ENCODE assay signal across 18 cellular contexts in genomic region chr5:162824360-162824759, GRCh38.
DNase-seq lines count a peak whose midpoint lies in the region; ATAC-seq and TF ChIP-seq lines count a peak whose summit lies in the region.
"Had no signal": no experiment of that assay in that cellular context is flagged by ENCODE, and none has a peak within 500 bp of the region (broad histone marks: within the 10 kb centered on the region; RNA-seq: fewer than 3 reads in every experiment).

No MANE protein-coding gene starts in this region.

- H3K9me3 Mint-ChIP-seq in activated naive CD4-positive, alpha-beta T cell treated with anti-CD3 and anti-CD28 coated beads, Interleukin-2, amount 50 U/mL, for 72 hours = peaks cover 16 to 18% of the 10 kb centered on the region in 2 donors

- H3K4me3 ChIP-seq in OCI-LY3 (ENCODE audit: low read length) (peak overlapping the region; percentile 41), PC-3 (ENCODE audit: low read length) (no peak overlapping the region)
- H3K4me3 ChIP-seq: BLaER1 had no signal

- CTCF ChIA-PET in PC-3 (lab: Charles Lee) = no interaction called here

- H3K4me2 ChIP-seq in OCI-LY3 (ENCODE audit: low read length) (peak overlapping the region; percentile 59), PC-3 (ENCODE audit: low read length) (no peak overlapping the region)
- H3K4me2 ChIP-seq: BLaER1 had no signal

- DNase-seq in activated naive CD4-positive, alpha-beta T cell treated with anti-CD3 and anti-CD28 coated beads, Interleukin-2, amount 50 U/mL, for 72 hours (ENCODE audit: low spot score in 2 of 2) = no peak
- DNase-seq in NCI-H1048 (lab: John Stamatoyannopoulos, UW) = no peak
- no peak for DNase-seq in PC-3
- DNase-seq: activated CD8-positive, alpha-beta memory T cell treated with anti-CD3 and anti-CD28 coated beads, Interleukin-2, amount 10 ng/mL, durations not matched to agents 7 days and 5 days; activated naive CD4-positive, alpha-beta T cell treated with anti-CD3 and anti-CD28 coated beads, Interleukin-2, amount 10 ng/mL, durations not matched to agents 7 days and 5 days; foreskin melanocyte; IMR-90; NCI-H1105 treated with DMSO at 0.1 percent for 48 hours; NCI-H446; stimulated activated CD4-positive, alpha-beta T cell treated with anti-CD3 and anti-CD28 coated beads, Interleukin-4, amount 100 ng/mL, for 1 hour; SW 1271; trophoblast cell had no signal

- H3K79me2 ChIP-seq in OCI-LY3 (ENCODE audit: low read length) (no peaks in the 10 kb centered on the region), PC-3 (ENCODE audit: low read length) (no peaks in the 10 kb centered on the region)

- TF ChIP-seq CTCF in OCI-LY3 (IDR thresholded peaks at IDR 0.05; ENCODE audit: low read depth, low read length) (no peak), PC-3 (conservative IDR thresholded peaks at IDR 0.05; ENCODE audit: low read depth, low read length) (no peak)

- POLR2A ChIA-PET in PC-3 (lab: Charles Lee; ENCODE audit: unreplicated experiment) = no interaction called here

- H4K20me1 ChIP-seq in OCI-LY3 (ENCODE audit: insufficient read depth, low read length) (no peaks in the 10 kb centered on the region), PC-3 (ENCODE audit: low read length) (no peaks in the 10 kb centered on the region)
- H4K20me1 ChIP-seq: BLaER1 had no signal

- H3K27me3 ChIP-seq in OCI-LY3 (ENCODE audit: low read depth, low read length) (no peaks in the 10 kb centered on the region), PC-3 (ENCODE audit: low read length) (peaks cover 5% of the 10 kb centered on the region; the same call in 1 of the 2 replicates)
- H3K27me3 ChIP-seq: BLaER1 had no signal

- H3K9me3 ChIP-seq in OCI-LY3 (ENCODE audit: insufficient read depth, low read length) = peaks cover 16% of the 10 kb centered on the region
- no peaks in the 10 kb centered on the region for H3K9me3 ChIP-seq in PC-3 (ENCODE audit: low read length)
- H3K9me3 ChIP-seq: BLaER1 had no signal

- intact Hi-C loops in PC-3 (cut with micrococcal nuclease) = no loop called here

- ATAC-seq in GM18870 (IDR thresholded peaks at IDR 0.05; ENCODE audit: unreplicated experiment) (peak; percentile 94), GM21717 (IDR thresholded peaks at IDR 0.05; ENCODE audit: unreplicated experiment) (peak; percentile 88), HG03103 (IDR thresholded peaks at IDR 0.05; ENCODE audit: low read depth, unreplicated experiment) (peak; percentile 85), PC-3 (no peak)
- no peak for ATAC-seq in activated naive CD4-positive, alpha-beta T cell treated with anti-CD3 and anti-CD28 coated beads, Interleukin-2, amount 50 U/mL, for 72 hours
- ATAC-seq: activated CD8-positive, alpha-beta memory T cell treated with anti-CD3 and anti-CD28 coated beads, Interleukin-2, amount 10 ng/mL, durations not matched to agents 7 days and 5 days; sciatic nerve had no signal

- no TSS peak for BruUV-seq in PC-3 (replicated peaks; lab: Mats Ljungman, UMichigan)

- H3K36me3 Mint-ChIP-seq in activated naive CD4-positive, alpha-beta T cell treated with anti-CD3 and anti-CD28 coated beads, Interleukin-2, amount 50 U/mL, for 72 hours = no peaks in the 10 kb centered on the region
- H3K36me3 Mint-ChIP-seq: activated CD8-positive, alpha-beta memory T cell treated with anti-CD3 and anti-CD28 coated beads, Interleukin-2, amount 10 ng/mL, durations not matched to agents 7 days and 5 days; activated naive CD4-positive, alpha-beta T cell treated with anti-CD3 and anti-CD28 coated beads, Interleukin-2, amount 10 ng/mL, durations not matched to agents 7 days and 5 days had no signal

- peak overlapping the region; percentile 79 for H3K27ac ChIP-seq in OCI-LY3 (ENCODE audit: low read length)
- no peak overlapping the region for H3K27ac ChIP-seq in PC-3 (ENCODE audit: low read length)
- H3K27ac ChIP-seq: BLaER1 had no signal

- no peaks in the 10 kb centered on the region for H3F3A ChIP-seq in PC-3 (ENCODE audit: low read length, unreplicated experiment)

- no peak overlapping the region for H2AFZ ChIP-seq in OCI-LY3 (ENCODE audit: low read depth, low read length)
- H2AFZ ChIP-seq in PC-3 (ENCODE audit: low read length) = no peak overlapping the region

- H3K27ac Mint-ChIP-seq in activated naive CD4-positive, alpha-beta T cell treated with anti-CD3 and anti-CD28 coated beads, Interleukin-2, amount 50 U/mL, for 72 hours = no peak overlapping the region
- H3K27ac Mint-ChIP-seq: activated CD8-positive, alpha-beta memory T cell treated with anti-CD3 and anti-CD28 coated beads, Interleukin-2, amount 10 ng/mL, durations not matched to agents 7 days and 5 days; activated naive CD4-positive, alpha-beta T cell treated with anti-CD3 and anti-CD28 coated beads, Interleukin-2, amount 10 ng/mL, durations not matched to agents 7 days and 5 days had no signal

- peaks cover 14% of the 10 kb centered on the region for H3K36me3 ChIP-seq in OCI-LY3 (replicated peaks; ENCODE audit: low read depth, low read length)
- no peaks in the 10 kb centered on the region for H3K36me3 ChIP-seq in PC-3 (ENCODE audit: low read depth, low read length)
- H3K36me3 ChIP-seq: BLaER1 had no signal

- H3K9ac ChIP-seq in OCI-LY3 (ENCODE audit: low read length) = no peak overlapping the region
- H3K9ac ChIP-seq in PC-3 (ENCODE audit: low read length) = no peak overlapping the region
- H3K9ac ChIP-seq: BLaER1 had no signal

- H3K4me1 ChIP-seq in OCI-LY3 (ENCODE audit: low read length) (peaks cover 44% of the 10 kb centered on the region), PC-3 (ENCODE audit: insufficient read depth, low read length) (no peaks in the 10 kb centered on the region)
- H3K4me1 ChIP-seq: BLaER1 had no signal

- H3K9me2 ChIP-seq in PC-3 (replicated peaks; ENCODE audit: low read length) = no peaks in the 10 kb centered on the region

Comparison
In these comparisons a context has a peak if more than half of its experiments do, and no peak if none do; other contexts are left out.
1. ATAC-seq: peak in GM18870 (single experiment), GM21717 (single experiment) and HG03103 (single experiment); none in activated naive CD4-positive, alpha-beta T cell treated with anti-CD3 and anti-CD28 coated beads, Interleukin-2, amount 50 U/mL, for 72 hours (0 of 2) and PC-3 (single experiment).